Comparison of ENCODE assay signal across 20 cellular contexts in the genomic region with DNA sequence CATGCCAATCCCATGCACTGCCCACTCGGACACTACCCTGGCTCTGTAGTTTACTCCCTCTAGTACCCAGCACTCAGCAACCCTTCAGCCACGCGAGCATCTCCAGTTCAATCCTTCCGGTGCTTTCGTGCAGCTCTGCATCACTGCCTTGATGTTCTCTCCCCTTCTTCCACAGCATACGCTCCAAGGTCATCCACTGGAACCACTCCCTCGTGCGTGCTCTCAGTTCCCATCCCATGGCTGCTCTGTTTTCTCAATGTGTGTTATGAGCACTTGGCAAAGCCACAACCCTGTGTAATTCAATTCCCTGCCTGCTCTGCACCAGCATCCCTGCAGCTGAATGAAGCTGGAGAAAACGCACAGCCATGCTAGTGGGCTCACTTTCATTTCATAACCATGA. TPM values are rescaled to one million over a fixed set of nuclear protein-coding genes. Genes with fewer than 3 reads are reported as not detected.
A peak's percentile ranks its signal among the peaks of the same experiment; 100 is the strongest.
DNase-seq lines count a peak whose midpoint lies in the region; ATAC-seq, FAIRE-seq and TF ChIP-seq lines count a peak whose summit lies in the region.
"Had no signal": no experiment of that assay in that cellular context is flagged by ENCODE, and none has a peak within 500 bp of the region (broad histone marks: within the 10 kb centered on the region; RNA-seq: fewer than 3 reads in every experiment).

No MANE protein-coding gene starts in this region.

- H3K23me2 ChIP-seq in H1 (ENCODE audit: low read depth, low read length): no peaks in the 10 kb centered on the region

- no peak for TF ChIP-seq RAD21 in H1 (IDR thresholded peaks at IDR 0.05 in 1 of 2, conservative IDR thresholded peaks at IDR 0.05 in 1 of 2; ENCODE audit: low read depth in 2 of 2, low read length in 2 of 2)

- 93% methylated on average over 9 of the region's 9 CpGs; no CpG with 5 or more reads in 1 of the 2 experiments for WGBS in H1 (ENCODE audit: extremely low coverage in 1 of 2, insufficient coverage in 1 of 2, insufficient read length in 1 of 2, insufficient replicate concordance in 2 of 2, low coverage in 1 of 2, low lambda C conversion rate in 2 of 2, missing lambda C conversion rate in 1 of 2), 2 experiments
- 38 to 43% methylated on average over 9 of the region's 9 CpGs for WGBS in thyroid gland, 2 donors

- H3K4ac ChIP-seq in H1 (replicated peaks; ENCODE audit: insufficient read length, low read depth, low read length): no peak overlapping the region

- no peak overlapping the region for H3K23ac ChIP-seq in H1 (ENCODE audit: insufficient read length)

- CTCF ChIA-PET in H1 (lab: Charles Lee; ENCODE audit: partially characterized antibody): interaction anchor here (0.7 to 4.0 kb wide), 4 partner anchors 8 to 198 kb away, joined by 3 to 15 read pairs (median 10); no protein-coding TSS in a partner anchor

- no peak overlapping the region for H2BK15ac ChIP-seq in H1 (ENCODE audit: low read length)

- TF ChIP-seq EP300 in H1 (IDR thresholded peaks at IDR 0.05; ENCODE audit: borderline replicate concordance in 1 of 2, low read depth in 2 of 2, low read length in 2 of 2): no peak

- H3K36me3 ChIP-seq in H1 (ENCODE audit: control insufficient read depth in 2 of 4, insufficient read depth in 4 of 4, low read length in 3 of 4): peaks cover 0 to 17% (median 10%) of the 10 kb centered on the region in 4 experiments; a peak in 5 of 8 replicates
- peaks cover 0 to 3% of the 10 kb centered on the region in 2 donors for H3K36me3 ChIP-seq in thyroid gland

- ATAC-seq in GM19035 (IDR thresholded peaks at IDR 0.05; ENCODE audit: unreplicated experiment): no peak
- ATAC-seq: A549 had no signal

- no peaks in the 10 kb centered on the region for H3K79me2 ChIP-seq in H1 (ENCODE audit: control insufficient read depth in 1 of 2, insufficient read depth in 2 of 2, low read length in 2 of 2)

- no peak overlapping the region for H3K4me3 ChIP-seq in H1 (ENCODE audit: extremely low read depth in 1 of 4, insufficient read depth in 2 of 4, low read depth in 3 of 4, low read length in 4 of 4)
- no peak overlapping the region for H3K4me3 ChIP-seq in thyroid gland (replicated peaks in 1 of 3)
- H3K4me3 ChIP-seq: A549 had no signal

- H3K27me3 ChIP-seq in H1 (replicated peaks in 1 of 4; ENCODE audit: control insufficient read depth in 3 of 4, extremely low read depth in 1 of 4, insufficient read depth in 3 of 4, low read length in 3 of 4) (no peaks in the 10 kb centered on the region), thyroid gland (no peaks in the 10 kb centered on the region)
- H3K27me3 ChIP-seq: BE2C had no signal

- no peak overlapping the region for H3K4me2 ChIP-seq in H1 (ENCODE audit: insufficient read depth in 1 of 2, low read depth in 2 of 2, low read length in 2 of 2)
- H3K4me2 ChIP-seq: A549 had no signal

- no peak overlapping the region for H4K5ac ChIP-seq in H1 (ENCODE audit: insufficient read length, low read depth, low read length)

- H4K20me1 ChIP-seq in H1 (replicated peaks in 1 of 2; ENCODE audit: control insufficient read depth in 1 of 2, insufficient read depth in 2 of 2, low read length in 2 of 2): no peaks in the 10 kb centered on the region

- DNase-seq in DMS79 treated with DMSO at 0.1 percent for 48 hours (lab: John Stamatoyannopoulos, UW) (peak; percentile 92), NCI-H2107 (lab: John Stamatoyannopoulos, UW) (peak; percentile 36), H1 (ENCODE audit: low read depth in 1 of 2, low spot score in 2 of 2) (no peak), thyroid gland (peak; percentile 60 to 74), NCI-H2196 treated with DMSO at 0.1 percent for 48 hours (lab: John Stamatoyannopoulos, UW; ENCODE audit: unreplicated experiment) (no peak)
- no peak for DNase-seq in central memory CD4-positive, alpha-beta T cell
- DNase-seq: BE2C; CD4-positive, alpha-beta memory T cell; DMS153; GDM1; GOT3; Kasumi-1; NCI-H1694 treated with DMSO at 0.1 percent for 48 hours; NCI-H446 treated with DMSO at 0.1 percent for 48 hours; NCI-H526 treated with DMSO at 0.1 percent for 48 hours; OCI-M1; Right ventricle myocardium superior had no signal

- H2BK20ac ChIP-seq in H1 (ENCODE audit: low read length): no peak overlapping the region

- no peaks in the 10 kb centered on the region for H3K79me1 ChIP-seq in H1 (ENCODE audit: low read depth, low read length)

- TF ChIP-seq POLR2A in H1 (IDR thresholded peaks at IDR 0.05; ENCODE audit: control extremely low read depth in 1 of 2, low read depth in 2 of 2, low read length in 2 of 2) (no peak), thyroid gland (IDR thresholded peaks at IDR 0.05) (no peak)

- H3K14ac ChIP-seq in H1 (ENCODE audit: insufficient read length): no peak overlapping the region

- TF ChIP-seq CTCF in H1 (IDR thresholded peaks at IDR 0.05; ENCODE audit: control extremely low read depth in 1 of 3, insufficient read depth in 1 of 3, low read depth in 1 of 3, low read length in 3 of 3) (no peak), thyroid gland (IDR thresholded peaks at IDR 0.05) (no peak)

- H2AK5ac ChIP-seq in H1 (ENCODE audit: low read depth, low read length): peak overlapping the region; percentile 75; the same call in 1 of the 2 replicates

- H2AFZ ChIP-seq in H1 (ENCODE audit: low read length): no peak overlapping the region

- no peak overlapping the region for H3K27ac ChIP-seq in H1 (ENCODE audit: low read depth, low read length)
- no peak overlapping the region for H3K27ac ChIP-seq in thyroid gland
- H3K27ac ChIP-seq: A549 had no signal

- no peak overlapping the region for H4K91ac ChIP-seq in H1 (replicated peaks; ENCODE audit: insufficient read length, low read length)

- H3K9me3 ChIP-seq in H1 (ENCODE audit: insufficient read depth in 2 of 2, low read depth in 1 of 2, low read length in 1 of 2) (no peaks in the 10 kb centered on the region), thyroid gland (no peaks in the 10 kb centered on the region)
- H3K9me3 ChIP-seq: A549, BE2C had no signal

- H3K9ac ChIP-seq in H1 (replicated peaks in 1 of 4; ENCODE audit: extremely low read depth in 1 of 4, low read depth in 3 of 4, low read length in 3 of 4): no peak overlapping the region

- H3K56ac ChIP-seq in H1 (replicated peaks; ENCODE audit: insufficient read length, low read depth, low read length): no peak overlapping the region

- H3K4me1 ChIP-seq in H1 (replicated peaks in 1 of 4; ENCODE audit: control insufficient read depth in 3 of 4, insufficient read depth in 4 of 4, low read length in 3 of 4) (peaks cover 0 to 10% (median 6%) of the 10 kb centered on the region in 4 experiments; a peak in 6 of 7 replicates), thyroid gland (peaks cover 0 to 14% of the 10 kb centered on the region in 2 donors)
- H3K4me1 ChIP-seq: A549, BE2C had no signal

- no peak for FAIRE-seq in H1 (lab: Jason Lieb, UNC)
- FAIRE-seq: A549, GM19239 had no signal

- peak overlapping the region; percentile 26; the same call in 1 of the 2 replicates for H2BK5ac ChIP-seq in H1 (ENCODE audit: low read depth, low read length)

- POLR2A ChIA-PET in H1 (lab: Charles Lee; ENCODE audit: partially characterized antibody): interaction anchor here (0.7 to 1.6 kb wide), 2 partner anchors 8 to 38 kb away, joined by 3 to 7 read pairs; no protein-coding TSS in a partner anchor

- H3K18ac ChIP-seq in H1 (ENCODE audit: extremely low read depth, low read length): no peak overlapping the region

- H2BK12ac ChIP-seq in H1 (ENCODE audit: low read depth, low read length): peak overlapping the region; percentile 65; the same call in 1 of the 2 replicates

- peak overlapping the region; percentile 13 for H2BK120ac ChIP-seq in H1 (replicated peaks; ENCODE audit: low read depth, low read length)

- no peak overlapping the region for H4K8ac ChIP-seq in H1 (ENCODE audit: extremely low read depth, insufficient read depth, low read length)

- intact Hi-C loops in thyroid gland (cut with DNase I): no loop called here

TF ChIP-seq in H1, 55 proteins besides CTCF, POLR2A, EP300 and RAD21:
- TF ChIP-seq, protein P1, sequence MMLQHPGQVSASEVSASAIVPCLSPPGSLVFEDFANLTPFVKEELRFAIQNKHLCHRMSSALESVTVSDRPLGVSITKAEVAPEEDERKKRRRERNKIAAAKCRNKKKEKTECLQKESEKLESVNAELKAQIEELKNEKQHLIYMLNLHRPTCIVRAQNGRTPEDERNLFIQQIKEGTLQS (IDR thresholded peaks at IDR 0.05; ENCODE audit: insufficient read depth, low read depth, low read length): no peak

RNA-seq across cellular contexts. Expression of a gene that starts 38.5 kb away (rescaled TPM):
- total RNA-seq in H1 (2021; fragmentation: NEBNext Ultra II Directional; extraction: Animal tissue kit (Norgen Biotek cat#: 25700)): 27.9 and 31.0 TPM in 2 replicates
- 17.0 and 22.2 TPM in 2 replicates for polyA plus RNA-seq in H1 (2011; rRNA removed)
- polyA plus RNA-seq in H1 (2011; cell fraction: cytosol; rRNA removed): 19.2 TPM
- polyA plus RNA-seq in H1 (2011; cell fraction: nucleus; rRNA removed): 50.8 TPM
- polyA plus RNA-seq in H1 (2012, experiment 1 of 2): 18.0 to 23.0 TPM (median 22.0 TPM) in 4 replicates
- polyA plus RNA-seq in H1 (2012, experiment 2 of 2): 10.1 TPM
- polyA plus RNA-seq in H1 (2013, experiment 1 of 2): 12.8 TPM
- 12.8 TPM for polyA plus RNA-seq in H1 (2013, experiment 2 of 2)
- 22.5 and 27.2 TPM in 2 replicates for polyA minus RNA-seq in H1 (2011; rRNA and poly(A)+ RNA removed)
- 13.9 TPM for polyA minus RNA-seq in H1 (2011; cell fraction: cytosol; rRNA and poly(A)+ RNA removed)
- polyA minus RNA-seq in H1 (2011; cell fraction: nucleus; rRNA and poly(A)+ RNA removed): 29.4 TPM
- 10 to 100 TPM; 48.0 to 91.6 (median 64.3) TPM for total RNA-seq in thyroid gland

Comparison
In these comparisons a context has a peak if more than half of its experiments do, and no peak if none do; other contexts are left out.
1. DNase-seq: peak in DMS79 treated with DMSO at 0.1 percent for 48 hours (single experiment), NCI-H2107 (single experiment) and thyroid gland (2 of 2); none in H1 (0 of 2), NCI-H2196 treated with DMSO at 0.1 percent for 48 hours (single experiment) and central memory CD4-positive, alpha-beta T cell (single experiment).